Comparison of ENCODE assay signal across 16 cellular contexts in genomic region chrX:45750639-45751038, GRCh38.
DNase-seq lines count a peak whose midpoint lies in the region; ATAC-seq, FAIRE-seq and TF ChIP-seq lines count a peak whose summit lies in the region.
"Had no signal": no experiment of that assay in that cellular context is flagged by ENCODE, and none has a peak within 500 bp of the region (broad histone marks: within the 10 kb centered on the region; RNA-seq: fewer than 3 reads in every experiment).

No MANE protein-coding gene starts in this region.

- H2AFZ ChIP-seq in astrocyte (ENCODE audit: low read depth, low read length): no peak overlapping the region

- CTCF ChIA-PET in activated CD4-positive, alpha-beta T cell treated with anti-CD3 and anti-CD28 coated beads, Interleukin-2, amount 10 ng/mL, durations not matched to agents 7 days and 5 days (lab: Charles Lee): no interaction called here
- CTCF ChIA-PET in RWPE1 (lab: Yijun Ruan, JAX): no interaction called here

- peaks cover 90% of the 10 kb centered on the region for H3K79me2 ChIP-seq in astrocyte (ENCODE audit: insufficient read depth, low read length)

- H3K27me3 Mint-ChIP-seq in stimulated activated naive CD8-positive, alpha-beta T cell treated with anti-CD3 and anti-CD28 coated beads, Interleukin-15, Interleukin-2, amounts not matched to agents 100 ng/mL and 50 ng/mL, for 24 hours: no peaks in the 10 kb centered on the region
- H3K27me3 Mint-ChIP-seq in stimulated activated naive CD8-positive, alpha-beta T cell treated with anti-CD3 and anti-CD28 coated beads, Interleukin-15, amount 100 ng/mL, for 72 hours: no peaks in the 10 kb centered on the region
- H3K27me3 Mint-ChIP-seq in astrocyte (ENCODE audit: low read depth, unreplicated experiment): no peaks in the 10 kb centered on the region
- no peaks in the 10 kb centered on the region for H3K27me3 Mint-ChIP-seq in activated CD4-positive, alpha-beta T cell treated with anti-CD3 and anti-CD28 coated beads, Interleukin-2, amount 10 ng/mL, durations not matched to agents 7 days and 5 days
- H3K27me3 Mint-ChIP-seq: activated naive CD4-positive, alpha-beta T cell treated with anti-CD3 and anti-CD28 coated beads, Interleukin-2, amount 10 ng/mL, durations not matched to agents 7 days and 5 days; B cell had no signal

- peaks cover 26% of the 10 kb centered on the region for H3K4me1 Mint-ChIP-seq in stimulated activated naive CD8-positive, alpha-beta T cell treated with anti-CD3 and anti-CD28 coated beads, Interleukin-15, Interleukin-2, amounts not matched to agents 100 ng/mL and 50 ng/mL, for 24 hours (ENCODE audit: low read depth)
- H3K4me1 Mint-ChIP-seq in stimulated activated naive CD8-positive, alpha-beta T cell treated with anti-CD3 and anti-CD28 coated beads, Interleukin-15, amount 100 ng/mL, for 72 hours: peaks cover 21% of the 10 kb centered on the region
- peaks cover 34% of the 10 kb centered on the region for H3K4me1 Mint-ChIP-seq in astrocyte (ENCODE audit: low read depth, unreplicated experiment)
- peaks cover 33% of the 10 kb centered on the region for H3K4me1 Mint-ChIP-seq in activated CD4-positive, alpha-beta T cell treated with anti-CD3 and anti-CD28 coated beads, Interleukin-2, amount 10 ng/mL, durations not matched to agents 7 days and 5 days

- H3K9me3 Mint-ChIP-seq in stimulated activated naive CD8-positive, alpha-beta T cell treated with anti-CD3 and anti-CD28 coated beads, Interleukin-15, Interleukin-2, amounts not matched to agents 100 ng/mL and 50 ng/mL, for 24 hours: no peaks in the 10 kb centered on the region
- H3K9me3 Mint-ChIP-seq in stimulated activated naive CD8-positive, alpha-beta T cell treated with anti-CD3 and anti-CD28 coated beads, Interleukin-15, amount 100 ng/mL, for 72 hours: no peaks in the 10 kb centered on the region
- H3K9me3 Mint-ChIP-seq in astrocyte (ENCODE audit: unreplicated experiment): no peaks in the 10 kb centered on the region
- H3K9me3 Mint-ChIP-seq in activated CD4-positive, alpha-beta T cell treated with anti-CD3 and anti-CD28 coated beads, Interleukin-2, amount 10 ng/mL, durations not matched to agents 7 days and 5 days: no peaks in the 10 kb centered on the region
- H3K9me3 Mint-ChIP-seq: activated naive CD4-positive, alpha-beta T cell treated with anti-CD3 and anti-CD28 coated beads, Interleukin-2, amount 10 ng/mL, durations not matched to agents 7 days and 5 days had no signal

- no peak for TF ChIP-seq CTCF in astrocyte (IDR thresholded peaks at IDR 0.05; ENCODE audit: insufficient read depth, low read depth, low read length)
- TF ChIP-seq CTCF in kidney (IDR thresholded peaks at IDR 0.05; ENCODE audit: borderline replicate concordance, extremely low read depth, insufficient read depth): no peak
- TF ChIP-seq CTCF in spleen (IDR thresholded peaks at IDR 0.05 in 8 of 11, conservative IDR thresholded peaks at IDR 0.05 in 3 of 11): no peak
- no peak for TF ChIP-seq CTCF in RWPE1 (conservative IDR thresholded peaks at IDR 0.05; ENCODE audit: low read depth)

- intact Hi-C loops in kidney (cut with DNase I): no loop called here
- intact Hi-C loops in spleen (cut with DNase I; ENCODE audit: low total_unique reads): no loop called here

- 80 to 92% (median 86%) methylated on average over 5 of the region's 5 CpGs for WGBS in spleen, 5 donors

- FAIRE-seq in astrocyte (lab: Jason Lieb, UNC): peak; percentile 66
- FAIRE-seq in kidney (lab: Jason Lieb, UNC): no peak

- no peak for DNase-seq in stimulated activated naive CD8-positive, alpha-beta T cell treated with anti-CD3 and anti-CD28 coated beads, Interleukin-15, amount 100 ng/mL, for 72 hours
- DNase-seq in astrocyte (ENCODE audit: low read depth): peak; percentile 50
- DNase-seq in kidney: no peak
- DNase-seq in spleen: no peak
- DNase-seq in activated CD4-positive, alpha-beta T cell treated with anti-CD3 and anti-CD28 coated beads, Interleukin-2, amount 10 ng/mL, durations not matched to agents 7 days and 5 days: no peak
- DNase-seq in RWPE1 (ENCODE audit: low spot score): no peak
- DNase-seq: activated naive CD4-positive, alpha-beta T cell treated with anti-CD3 and anti-CD28 coated beads, Interleukin-2, amount 10 ng/mL, durations not matched to agents 7 days and 5 days; DMS53; NCI-H1092 treated with DMSO at 0.1 percent for 48 hours; ovary; stimulated activated CD4-positive, alpha-beta T cell treated with anti-CD3 and anti-CD28 coated beads, Interleukin-2, amount 100 ng/mL, for 24 hours; T-helper 2 cell had no signal

- H3K36me3 ChIP-seq in astrocyte (ENCODE audit: insufficient read depth, low read length) (peaks cover 53% of the 10 kb centered on the region), kidney (ENCODE audit: control insufficient read depth in 1 of 2, insufficient read depth in 2 of 2, low read length in 2 of 2) (peaks cover 3 to 6% of the 10 kb centered on the region in 2 donors), spleen (peaks cover 0 to 10% (median 2%) of the 10 kb centered on the region in 6 donors)
- H3K36me3 ChIP-seq: ovary had no signal

- H3K4me1 ChIP-seq in astrocyte (ENCODE audit: insufficient read depth, low read length) (peaks cover 55% of the 10 kb centered on the region), kidney (ENCODE audit: control insufficient read depth in 1 of 2, insufficient read depth in 1 of 2, low read depth in 1 of 2, low read length in 2 of 2) (peaks cover 4 to 17% of the 10 kb centered on the region in 2 donors), spleen (peaks cover 8 to 76% (median 31%) of the 10 kb centered on the region in 6 donors)

- POLR2A ChIA-PET in activated CD4-positive, alpha-beta T cell treated with anti-CD3 and anti-CD28 coated beads, Interleukin-2, amount 10 ng/mL, durations not matched to agents 7 days and 5 days (lab: Charles Lee): no interaction called here
- POLR2A ChIA-PET in RWPE1 (lab: Yijun Ruan, JAX; ENCODE audit: low non-redundant PET): no interaction called here

- peaks cover 39% of the 10 kb centered on the region for H3K36me3 Mint-ChIP-seq in stimulated activated naive CD8-positive, alpha-beta T cell treated with anti-CD3 and anti-CD28 coated beads, Interleukin-15, Interleukin-2, amounts not matched to agents 100 ng/mL and 50 ng/mL, for 24 hours (ENCODE audit: low read depth)
- H3K36me3 Mint-ChIP-seq in astrocyte (ENCODE audit: low read depth, unreplicated experiment): peaks cover 10% of the 10 kb centered on the region
- H3K36me3 Mint-ChIP-seq in activated CD4-positive, alpha-beta T cell treated with anti-CD3 and anti-CD28 coated beads, Interleukin-2, amount 10 ng/mL, durations not matched to agents 7 days and 5 days (ENCODE audit: low read depth): peaks cover 19% of the 10 kb centered on the region

- H3K4me2 ChIP-seq in astrocyte (ENCODE audit: low read length): no peak overlapping the region

- H3K4me3 Mint-ChIP-seq in stimulated activated naive CD8-positive, alpha-beta T cell treated with anti-CD3 and anti-CD28 coated beads, Interleukin-15, Interleukin-2, amounts not matched to agents 100 ng/mL and 50 ng/mL, for 24 hours: peak overlapping the region; percentile 52
- H3K4me3 Mint-ChIP-seq in stimulated activated naive CD8-positive, alpha-beta T cell treated with anti-CD3 and anti-CD28 coated beads, Interleukin-15, amount 100 ng/mL, for 72 hours: no peak overlapping the region
- no peak overlapping the region for H3K4me3 Mint-ChIP-seq in astrocyte (ENCODE audit: unreplicated experiment)
- H3K4me3 Mint-ChIP-seq in activated CD4-positive, alpha-beta T cell treated with anti-CD3 and anti-CD28 coated beads, Interleukin-2, amount 10 ng/mL, durations not matched to agents 7 days and 5 days: no peak overlapping the region
- H3K4me3 Mint-ChIP-seq: activated naive CD4-positive, alpha-beta T cell treated with anti-CD3 and anti-CD28 coated beads, Interleukin-2, amount 10 ng/mL, durations not matched to agents 7 days and 5 days; B cell had no signal

- H3K4me3 ChIP-seq in astrocyte (ENCODE audit: insufficient read depth, low read depth, low read length): no peak overlapping the region
- no peak overlapping the region for H3K4me3 ChIP-seq in kidney (ENCODE audit: low read length in 2 of 2)
- no peak overlapping the region for H3K4me3 ChIP-seq in spleen
- H3K4me3 ChIP-seq: ovary had no signal

- no peak for TF ChIP-seq POLR2A in spleen (IDR thresholded peaks at IDR 0.05)

- peak overlapping the region; percentile 67 for H3K27ac Mint-ChIP-seq in stimulated activated naive CD8-positive, alpha-beta T cell treated with anti-CD3 and anti-CD28 coated beads, Interleukin-15, Interleukin-2, amounts not matched to agents 100 ng/mL and 50 ng/mL, for 24 hours
- H3K27ac Mint-ChIP-seq in stimulated activated naive CD8-positive, alpha-beta T cell treated with anti-CD3 and anti-CD28 coated beads, Interleukin-15, amount 100 ng/mL, for 72 hours: no peak overlapping the region
- H3K27ac Mint-ChIP-seq in astrocyte (ENCODE audit: unreplicated experiment): no peak overlapping the region
- H3K27ac Mint-ChIP-seq in activated CD4-positive, alpha-beta T cell treated with anti-CD3 and anti-CD28 coated beads, Interleukin-2, amount 10 ng/mL, durations not matched to agents 7 days and 5 days: no peak overlapping the region
- H3K27ac Mint-ChIP-seq: activated naive CD4-positive, alpha-beta T cell treated with anti-CD3 and anti-CD28 coated beads, Interleukin-2, amount 10 ng/mL, durations not matched to agents 7 days and 5 days; B cell had no signal

- H4K20me1 ChIP-seq in astrocyte (ENCODE audit: insufficient read depth, low read length): peaks cover 22% of the 10 kb centered on the region

- H3K9ac ChIP-seq in astrocyte (ENCODE audit: low read length) (peak overlapping the region; percentile 60), kidney (ENCODE audit: low read length in 2 of 2) (peak overlapping the region in 1 of 2 donors; percentile 55)

- H3K27me3 ChIP-seq in astrocyte (ENCODE audit: insufficient read depth, low read length): no peaks in the 10 kb centered on the region
- no peaks in the 10 kb centered on the region for H3K27me3 ChIP-seq in spleen (replicated peaks in 1 of 7)
- H3K27me3 ChIP-seq: ovary had no signal

- no peak for ATAC-seq in stimulated activated naive CD8-positive, alpha-beta T cell treated with anti-CD3 and anti-CD28 coated beads, Interleukin-15, amount 100 ng/mL, for 72 hours
- no peak for ATAC-seq in GM18861 (IDR thresholded peaks at IDR 0.05; ENCODE audit: unreplicated experiment)
- ATAC-seq: Panc1 had no signal

- H3K9me3 ChIP-seq in astrocyte (ENCODE audit: insufficient read depth, low read depth, low read length): no peaks in the 10 kb centered on the region
- no peaks in the 10 kb centered on the region for H3K9me3 ChIP-seq in kidney (ENCODE audit: control insufficient read depth in 1 of 2, low read length in 2 of 2)
- no peaks in the 10 kb centered on the region for H3K9me3 ChIP-seq in spleen
- H3K9me3 ChIP-seq: ovary had no signal

- H3K27ac ChIP-seq in astrocyte (ENCODE audit: low read depth, low read length): peak overlapping the region; percentile 60
- peak overlapping the region; percentile 32 to 59 for H3K27ac ChIP-seq in kidney (ENCODE audit: low read depth in 2 of 2, low read length in 2 of 2)
- H3K27ac ChIP-seq in spleen: no peak overlapping the region
- no peak overlapping the region for H3K27ac ChIP-seq in RWPE1
- H3K27ac ChIP-seq: ovary had no signal

Comparison
In these comparisons a context has a peak if more than half of its experiments do, and no peak if none do; other contexts are left out.
1. H3K27ac ChIP-seq: peak in astrocyte (single experiment) and kidney (2 of 2); none in spleen (0 of 8) and RWPE1 (single experiment).